1 cellular context compared by ENCODE assay signal in the genomic region with DNA sequence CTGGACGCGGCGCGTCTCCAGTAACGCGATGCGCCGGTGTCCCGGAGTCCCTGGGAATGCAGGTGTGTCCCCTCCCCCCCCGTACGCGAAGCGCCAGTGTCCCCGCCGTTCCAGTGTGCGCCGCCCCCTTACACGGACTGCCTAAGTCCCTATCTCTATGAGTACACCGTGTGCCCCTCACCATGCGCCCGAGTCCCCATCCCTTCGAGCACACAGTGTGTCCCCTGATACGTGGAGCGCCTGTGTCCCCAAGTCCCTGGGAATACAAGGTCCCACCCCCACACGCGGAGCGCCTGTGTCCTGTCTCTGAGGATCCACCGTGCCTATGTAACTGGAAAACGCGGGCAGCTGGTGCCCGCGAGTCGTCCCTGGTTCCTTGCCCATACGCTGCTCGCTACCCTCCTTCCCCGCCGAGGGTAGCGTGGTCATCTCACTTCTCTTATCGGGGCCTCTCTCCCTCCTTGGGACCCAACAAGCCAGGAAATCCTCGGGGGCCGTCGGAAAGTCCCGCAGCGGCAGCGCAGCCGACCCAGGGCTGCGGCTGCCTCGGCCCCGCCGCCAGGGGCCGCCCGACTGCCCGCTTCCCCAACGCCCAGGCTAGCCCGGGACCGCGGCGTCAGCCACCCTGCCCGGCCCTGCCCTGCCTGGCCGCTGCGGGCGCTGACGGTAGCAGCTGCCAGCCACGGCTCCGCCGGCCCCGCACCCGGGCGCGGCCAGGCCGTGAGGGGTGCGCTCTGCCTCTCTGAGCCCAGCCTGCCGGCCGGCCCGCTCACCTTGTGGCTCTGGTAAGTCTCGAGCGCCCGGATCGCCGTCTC.
A peak's percentile ranks its signal among the peaks of the same experiment; 100 is the strongest.
TF ChIP-seq lines count a peak whose summit lies in the region.

No MANE protein-coding gene starts in this region.

TF ChIP-seq in HepG2, 621 proteins besides CTCF, POLR2A, EP300 and RAD21 (continued from another document and continues in another):
- TF ChIP-seq, protein P1, sequence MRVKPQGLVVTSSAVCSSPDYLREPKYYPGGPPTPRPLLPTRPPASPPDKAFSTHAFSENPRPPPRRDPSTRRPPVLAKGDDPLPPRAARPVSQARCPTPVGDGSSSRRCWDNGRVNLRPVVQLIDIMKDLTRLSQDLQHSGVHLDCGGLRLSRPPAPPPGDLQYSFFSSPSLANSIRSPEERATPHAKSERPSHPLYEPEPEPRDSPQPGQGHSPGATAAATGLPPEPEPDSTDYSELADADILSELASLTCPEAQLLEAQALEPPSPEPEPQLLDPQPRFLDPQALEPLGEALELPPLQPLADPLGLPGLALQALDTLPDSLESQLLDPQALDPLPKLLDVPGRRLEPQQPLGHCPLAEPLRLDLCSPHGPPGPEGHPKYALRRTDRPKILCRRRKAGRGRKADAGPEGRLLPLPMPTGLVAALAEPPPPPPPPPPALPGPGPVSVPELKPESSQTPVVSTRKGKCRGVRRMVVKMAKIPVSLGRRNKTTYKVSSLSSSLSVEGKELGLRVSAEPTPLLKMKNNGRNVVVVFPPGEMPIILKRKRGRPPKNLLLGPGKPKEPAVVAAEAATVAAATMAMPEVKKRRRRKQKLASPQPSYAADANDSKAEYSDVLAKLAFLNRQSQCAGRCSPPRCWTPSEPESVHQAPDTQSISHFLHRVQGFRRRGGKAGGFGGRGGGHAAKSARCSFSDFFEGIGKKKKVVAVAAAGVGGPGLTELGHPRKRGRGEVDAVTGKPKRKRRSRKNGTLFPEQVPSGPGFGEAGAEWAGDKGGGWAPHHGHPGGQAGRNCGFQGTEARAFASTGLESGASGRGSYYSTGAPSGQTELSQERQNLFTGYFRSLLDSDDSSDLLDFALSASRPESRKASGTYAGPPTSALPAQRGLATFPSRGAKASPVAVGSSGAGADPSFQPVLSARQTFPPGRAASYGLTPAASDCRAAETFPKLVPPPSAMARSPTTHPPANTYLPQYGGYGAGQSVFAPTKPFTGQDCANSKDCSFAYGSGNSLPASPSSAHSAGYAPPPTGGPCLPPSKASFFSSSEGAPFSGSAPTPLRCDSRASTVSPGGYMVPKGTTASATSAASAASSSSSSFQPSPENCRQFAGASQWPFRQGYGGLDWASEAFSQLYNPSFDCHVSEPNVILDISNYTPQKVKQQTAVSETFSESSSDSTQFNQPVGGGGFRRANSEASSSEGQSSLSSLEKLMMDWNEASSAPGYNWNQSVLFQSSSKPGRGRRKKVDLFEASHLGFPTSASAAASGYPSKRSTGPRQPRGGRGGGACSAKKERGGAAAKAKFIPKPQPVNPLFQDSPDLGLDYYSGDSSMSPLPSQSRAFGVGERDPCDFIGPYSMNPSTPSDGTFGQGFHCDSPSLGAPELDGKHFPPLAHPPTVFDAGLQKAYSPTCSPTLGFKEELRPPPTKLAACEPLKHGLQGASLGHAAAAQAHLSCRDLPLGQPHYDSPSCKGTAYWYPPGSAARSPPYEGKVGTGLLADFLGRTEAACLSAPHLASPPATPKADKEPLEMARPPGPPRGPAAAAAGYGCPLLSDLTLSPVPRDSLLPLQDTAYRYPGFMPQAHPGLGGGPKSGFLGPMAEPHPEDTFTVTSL (CRISPR knock-in tag; IDR thresholded peaks at IDR 0.05; ENCODE audit: borderline replicate concordance) = no peak
- TF ChIP-seq HOXD1 (CRISPR knock-in tag; IDR thresholded peaks at IDR 0.05) (no peak), MXI1 (IDR thresholded peaks at IDR 0.05; ENCODE audit: borderline replicate concordance, low read depth, low read length) (no peak; the same call in 2 of the 3 replicates), GFI1 (CRISPR knock-in tag; IDR thresholded peaks at IDR 0.05; ENCODE audit: borderline replicate concordance) (no peak), ZNF777 (CRISPR knock-in tag; IDR thresholded peaks at IDR 0.05) (no peak), ZNF577 (CRISPR knock-in tag; IDR thresholded peaks at IDR 0.05; ENCODE audit: borderline replicate concordance, low read depth) (no peak), RCOR2 (CRISPR knock-in tag; IDR thresholded peaks at IDR 0.05) (no peak), MIXL1 (CRISPR knock-in tag; IDR thresholded peaks at IDR 0.05) (no peak), SP2 (CRISPR knock-in tag; IDR thresholded peaks at IDR 0.05) (no peak), RXRA (CRISPR knock-in tag; IDR thresholded peaks at IDR 0.05) (no peak), ZNF329 (CRISPR knock-in tag; IDR thresholded peaks at IDR 0.05; ENCODE audit: low read depth) (no peak), MED8 (CRISPR knock-in tag; IDR thresholded peaks at IDR 0.05; ENCODE audit: insufficient replicate concordance) (no peak), ZNF792 (CRISPR knock-in tag; IDR thresholded peaks at IDR 0.05) (no peak), HMG20B (CRISPR knock-in tag; conservative IDR thresholded peaks at IDR 0.05) (no peak), ARNTL (CRISPR knock-in tag; IDR thresholded peaks at IDR 0.05) (0 out of 2 replicates have a peak, but pooled peaks have one; percentile 24), TBX2 (CRISPR knock-in tag; IDR thresholded peaks at IDR 0.05; ENCODE audit: borderline replicate concordance) (no peak), ZNF563 (CRISPR knock-in tag; IDR thresholded peaks at IDR 0.05) (peak; percentile 77; the same call in 1 of the 2 replicates), ONECUT2 (CRISPR knock-in tag; IDR thresholded peaks at IDR 0.05) (no peak), MEIS1 (CRISPR knock-in tag; IDR thresholded peaks at IDR 0.05; ENCODE audit: borderline replicate concordance) (no peak), PRPF4 (IDR thresholded peaks at IDR 0.05; ENCODE audit: low read depth, low read length, poor library complexity, severe bottlenecking) (peak; percentile 9), TARDBP (CRISPR knock-in tag; IDR thresholded peaks at IDR 0.05) (no peak), PHF8 (CRISPR knock-in tag; IDR thresholded peaks at IDR 0.05) (no peak; the same call in 1 of the 2 replicates), ZNF572 (CRISPR knock-in tag; IDR thresholded peaks at IDR 0.05) (no peak), KLF9 (CRISPR knock-in tag; IDR thresholded peaks at IDR 0.05; ENCODE audit: low read depth) (no peak), FOXK1 (CRISPR knock-in tag; IDR thresholded peaks at IDR 0.05; ENCODE audit: borderline replicate concordance, low read depth) (0 out of 2 replicates have a peak, but pooled peaks have one; percentile 20), NCOR1 (IDR thresholded peaks at IDR 0.05; ENCODE audit: borderline replicate concordance, low read length) (no peak), ZNF569 (CRISPR knock-in tag; IDR thresholded peaks at IDR 0.05; ENCODE audit: borderline replicate concordance) (no peak), ZKSCAN5 (CRISPR knock-in tag; IDR thresholded peaks at IDR 0.05) (no peak), ZNF468 (CRISPR knock-in tag; IDR thresholded peaks at IDR 0.05) (0 out of 2 replicates have a peak, but pooled peaks have one; percentile 2), SMYD3 (CRISPR knock-in tag; IDR thresholded peaks at IDR 0.05) (no peak; the same call in 1 of the 2 replicates), RBM39 (IDR thresholded peaks at IDR 0.05; ENCODE audit: low read depth, low read length, poor library complexity, severe bottlenecking) (peak; percentile 38), NFIC (IDR thresholded peaks at IDR 0.05; ENCODE audit: low read length) (no peak), KDM1A (CRISPR knock-in tag; IDR thresholded peaks at IDR 0.05) (no peak), TGIF2 (CRISPR knock-in tag; IDR thresholded peaks at IDR 0.05) (0 out of 2 replicates have a peak, but pooled peaks have one; percentile 47)
- TF ChIP-seq, protein P2, sequence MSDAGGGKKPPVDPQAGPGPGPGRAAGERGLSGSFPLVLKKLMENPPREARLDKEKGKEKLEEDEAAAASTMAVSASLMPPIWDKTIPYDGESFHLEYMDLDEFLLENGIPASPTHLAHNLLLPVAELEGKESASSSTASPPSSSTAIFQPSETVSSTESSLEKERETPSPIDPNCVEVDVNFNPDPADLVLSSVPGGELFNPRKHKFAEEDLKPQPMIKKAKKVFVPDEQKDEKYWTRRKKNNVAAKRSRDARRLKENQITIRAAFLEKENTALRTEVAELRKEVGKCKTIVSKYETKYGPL (CRISPR knock-in tag; IDR thresholded peaks at IDR 0.05) = no peak
- TF ChIP-seq, protein P3, sequence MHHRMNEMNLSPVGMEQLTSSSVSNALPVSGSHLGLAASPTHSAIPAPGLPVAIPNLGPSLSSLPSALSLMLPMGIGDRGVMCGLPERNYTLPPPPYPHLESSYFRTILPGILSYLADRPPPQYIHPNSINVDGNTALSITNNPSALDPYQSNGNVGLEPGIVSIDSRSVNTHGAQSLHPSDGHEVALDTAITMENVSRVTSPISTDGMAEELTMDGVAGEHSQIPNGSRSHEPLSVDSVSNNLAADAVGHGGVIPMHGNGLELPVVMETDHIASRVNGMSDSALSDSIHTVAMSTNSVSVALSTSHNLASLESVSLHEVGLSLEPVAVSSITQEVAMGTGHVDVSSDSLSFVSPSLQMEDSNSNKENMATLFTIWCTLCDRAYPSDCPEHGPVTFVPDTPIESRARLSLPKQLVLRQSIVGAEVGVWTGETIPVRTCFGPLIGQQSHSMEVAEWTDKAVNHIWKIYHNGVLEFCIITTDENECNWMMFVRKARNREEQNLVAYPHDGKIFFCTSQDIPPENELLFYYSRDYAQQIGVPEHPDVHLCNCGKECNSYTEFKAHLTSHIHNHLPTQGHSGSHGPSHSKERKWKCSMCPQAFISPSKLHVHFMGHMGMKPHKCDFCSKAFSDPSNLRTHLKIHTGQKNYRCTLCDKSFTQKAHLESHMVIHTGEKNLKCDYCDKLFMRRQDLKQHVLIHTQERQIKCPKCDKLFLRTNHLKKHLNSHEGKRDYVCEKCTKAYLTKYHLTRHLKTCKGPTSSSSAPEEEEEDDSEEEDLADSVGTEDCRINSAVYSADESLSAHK (CRISPR knock-in tag; IDR thresholded peaks at IDR 0.05; ENCODE audit: borderline replicate concordance) = no peak
- TF ChIP-seq, protein P4, sequence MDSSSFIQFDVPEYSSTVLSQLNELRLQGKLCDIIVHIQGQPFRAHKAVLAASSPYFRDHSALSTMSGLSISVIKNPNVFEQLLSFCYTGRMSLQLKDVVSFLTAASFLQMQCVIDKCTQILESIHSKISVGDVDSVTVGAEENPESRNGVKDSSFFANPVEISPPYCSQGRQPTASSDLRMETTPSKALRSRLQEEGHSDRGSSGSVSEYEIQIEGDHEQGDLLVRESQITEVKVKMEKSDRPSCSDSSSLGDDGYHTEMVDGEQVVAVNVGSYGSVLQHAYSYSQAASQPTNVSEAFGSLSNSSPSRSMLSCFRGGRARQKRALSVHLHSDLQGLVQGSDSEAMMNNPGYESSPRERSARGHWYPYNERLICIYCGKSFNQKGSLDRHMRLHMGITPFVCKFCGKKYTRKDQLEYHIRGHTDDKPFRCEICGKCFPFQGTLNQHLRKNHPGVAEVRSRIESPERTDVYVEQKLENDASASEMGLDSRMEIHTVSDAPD (CRISPR knock-in tag; IDR thresholded peaks at IDR 0.05) = no peak
- TF ChIP-seq, protein P5, sequence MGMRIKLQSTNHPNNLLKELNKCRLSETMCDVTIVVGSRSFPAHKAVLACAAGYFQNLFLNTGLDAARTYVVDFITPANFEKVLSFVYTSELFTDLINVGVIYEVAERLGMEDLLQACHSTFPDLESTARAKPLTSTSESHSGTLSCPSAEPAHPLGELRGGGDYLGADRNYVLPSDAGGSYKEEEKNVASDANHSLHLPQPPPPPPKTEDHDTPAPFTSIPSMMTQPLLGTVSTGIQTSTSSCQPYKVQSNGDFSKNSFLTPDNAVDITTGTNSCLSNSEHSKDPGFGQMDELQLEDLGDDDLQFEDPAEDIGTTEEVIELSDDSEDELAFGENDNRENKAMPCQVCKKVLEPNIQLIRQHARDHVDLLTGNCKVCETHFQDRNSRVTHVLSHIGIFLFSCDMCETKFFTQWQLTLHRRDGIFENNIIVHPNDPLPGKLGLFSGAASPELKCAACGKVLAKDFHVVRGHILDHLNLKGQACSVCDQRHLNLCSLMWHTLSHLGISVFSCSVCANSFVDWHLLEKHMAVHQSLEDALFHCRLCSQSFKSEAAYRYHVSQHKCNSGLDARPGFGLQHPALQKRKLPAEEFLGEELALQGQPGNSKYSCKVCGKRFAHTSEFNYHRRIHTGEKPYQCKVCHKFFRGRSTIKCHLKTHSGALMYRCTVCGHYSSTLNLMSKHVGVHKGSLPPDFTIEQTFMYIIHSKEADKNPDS (CRISPR knock-in tag; IDR thresholded peaks at IDR 0.05) = no peak
- TF ChIP-seq, protein P6, sequence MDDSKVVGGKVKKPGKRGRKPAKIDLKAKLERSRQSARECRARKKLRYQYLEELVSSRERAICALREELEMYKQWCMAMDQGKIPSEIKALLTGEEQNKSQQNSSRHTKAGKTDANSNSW (CRISPR knock-in tag; IDR thresholded peaks at IDR 0.05; ENCODE audit: borderline replicate concordance) = 0 out of 2 replicates have a peak, but pooled peaks have one; percentile 68
- TF ChIP-seq, protein P7, sequence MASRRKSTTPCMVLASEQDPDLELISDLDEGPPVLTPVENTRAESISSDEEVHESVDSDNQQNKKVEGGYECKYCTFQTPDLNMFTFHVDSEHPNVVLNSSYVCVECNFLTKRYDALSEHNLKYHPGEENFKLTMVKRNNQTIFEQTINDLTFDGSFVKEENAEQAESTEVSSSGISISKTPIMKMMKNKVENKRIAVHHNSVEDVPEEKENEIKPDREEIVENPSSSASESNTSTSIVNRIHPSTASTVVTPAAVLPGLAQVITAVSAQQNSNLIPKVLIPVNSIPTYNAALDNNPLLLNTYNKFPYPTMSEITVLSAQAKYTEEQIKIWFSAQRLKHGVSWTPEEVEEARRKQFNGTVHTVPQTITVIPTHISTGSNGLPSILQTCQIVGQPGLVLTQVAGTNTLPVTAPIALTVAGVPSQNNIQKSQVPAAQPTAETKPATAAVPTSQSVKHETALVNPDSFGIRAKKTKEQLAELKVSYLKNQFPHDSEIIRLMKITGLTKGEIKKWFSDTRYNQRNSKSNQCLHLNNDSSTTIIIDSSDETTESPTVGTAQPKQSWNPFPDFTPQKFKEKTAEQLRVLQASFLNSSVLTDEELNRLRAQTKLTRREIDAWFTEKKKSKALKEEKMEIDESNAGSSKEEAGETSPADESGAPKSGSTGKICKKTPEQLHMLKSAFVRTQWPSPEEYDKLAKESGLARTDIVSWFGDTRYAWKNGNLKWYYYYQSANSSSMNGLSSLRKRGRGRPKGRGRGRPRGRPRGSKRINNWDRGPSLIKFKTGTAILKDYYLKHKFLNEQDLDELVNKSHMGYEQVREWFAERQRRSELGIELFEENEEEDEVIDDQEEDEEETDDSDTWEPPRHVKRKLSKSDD (CRISPR knock-in tag; IDR thresholded peaks at IDR 0.05; ENCODE audit: low read depth) = no peak
- TF ChIP-seq, protein P8, sequence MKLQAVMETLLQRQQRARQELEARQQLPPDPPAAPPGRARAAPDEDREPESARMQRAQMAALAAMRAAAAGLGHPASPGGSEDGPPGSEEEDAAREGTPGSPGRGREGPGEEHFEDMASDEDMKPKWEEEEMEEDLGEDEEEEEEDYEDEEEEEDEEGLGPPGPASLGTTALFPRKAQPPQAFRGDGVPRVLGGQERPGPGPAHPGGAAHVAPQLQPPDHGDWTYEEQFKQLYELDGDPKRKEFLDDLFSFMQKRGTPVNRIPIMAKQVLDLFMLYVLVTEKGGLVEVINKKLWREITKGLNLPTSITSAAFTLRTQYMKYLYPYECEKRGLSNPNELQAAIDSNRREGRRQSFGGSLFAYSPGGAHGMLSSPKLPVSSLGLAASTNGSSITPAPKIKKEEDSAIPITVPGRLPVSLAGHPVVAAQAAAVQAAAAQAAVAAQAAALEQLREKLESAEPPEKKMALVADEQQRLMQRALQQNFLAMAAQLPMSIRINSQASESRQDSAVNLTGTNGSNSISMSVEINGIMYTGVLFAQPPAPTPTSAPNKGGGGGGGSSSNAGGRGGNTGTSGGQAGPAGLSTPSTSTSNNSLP (IDR thresholded peaks at IDR 0.05; ENCODE audit: low read depth, low read length) = 0 out of 2 replicates have a peak, but pooled peaks have one; percentile 8
